ENCODE assay signal across 14 cellular contexts in genomic region chr13:71758823-71759222, GRCh38.
DNase-seq lines count a peak whose midpoint lies in the region; ATAC-seq and TF ChIP-seq lines count a peak whose summit lies in the region.
"Had no signal": no experiment of that assay in that cellular context is flagged by ENCODE, and none has a peak within 500 bp of the region (broad histone marks: within the 10 kb centered on the region; RNA-seq: fewer than 3 reads in every experiment).

No MANE protein-coding gene starts in this region.

- no peak for ATAC-seq in GM21367 (IDR thresholded peaks at IDR 0.05; ENCODE audit: unreplicated experiment)
- ATAC-seq: psoas muscle had no signal

- H3K27ac ChIP-seq in H9 (ENCODE audit: insufficient read length, low read depth, low read length) (no peak overlapping the region), WERI-Rb-1 (no peak overlapping the region)
- H3K27ac ChIP-seq: ascending aorta, psoas muscle, SK-N-MC, suprapubic skin had no signal

- no peak overlapping the region for H3K18ac ChIP-seq in H9 (ENCODE audit: insufficient read length, low read depth, low read length)

- H2AFZ ChIP-seq in H9 (ENCODE audit: low read length): no peak overlapping the region

- H4K20me1 ChIP-seq in H9 (ENCODE audit: control insufficient read depth, insufficient read depth, insufficient read length): no peaks in the 10 kb centered on the region

- H3K9me3 Mint-ChIP-seq in H9 (no peaks in the 10 kb centered on the region), nephron (no peaks in the 10 kb centered on the region)
- H3K9me3 Mint-ChIP-seq: activated CD4-positive, alpha-beta memory T cell treated with anti-CD3 and anti-CD28 coated beads, Interleukin-2, amount 10 ng/mL, durations not matched to agents 7 days and 5 days had no signal

- no peaks in the 10 kb centered on the region for H3K79me1 ChIP-seq in H9 (ENCODE audit: insufficient read depth, low read depth, low read length, poor library complexity, severe bottlenecking)

- no peaks in the 10 kb centered on the region for H3K36me3 Mint-ChIP-seq in H9 (ENCODE audit: insufficient read depth in 1 of 3, low read depth in 3 of 3)
- H3K36me3 Mint-ChIP-seq in nephron (ENCODE audit: low read depth): no peaks in the 10 kb centered on the region

- TF ChIP-seq CTCF in H9 (conservative IDR thresholded peaks at IDR 0.05) (no peak), nephron (IDR thresholded peaks at IDR 0.05; ENCODE audit: unreplicated experiment in 3 of 3) (no peak), WERI-Rb-1 (IDR thresholded peaks at IDR 0.05; ENCODE audit: low read depth, low read length) (no peak)

- no peak overlapping the region for H3K56ac ChIP-seq in H9 (ENCODE audit: insufficient read length, low read depth, low read length)

- no peak overlapping the region for H2BK5ac ChIP-seq in H9 (ENCODE audit: insufficient read length, low read length)

- H3K9me3 ChIP-seq in H9 (ENCODE audit: control insufficient read depth, low read depth, low read length) (no peaks in the 10 kb centered on the region), endocrine pancreas (ENCODE audit: control insufficient read depth, low read length) (no peaks in the 10 kb centered on the region), WERI-Rb-1 (ENCODE audit: severe bottlenecking) (no peaks in the 10 kb centered on the region)
- H3K9me3 ChIP-seq: ascending aorta, psoas muscle, suprapubic skin had no signal

- H2BK12ac ChIP-seq in H9 (ENCODE audit: insufficient read length, low read depth, low read length): no peak overlapping the region

- WGBS in H9 (ENCODE audit: extremely low coverage, insufficient read length, low lambda C conversion rate): no CpG with 5 or more reads among the region's 2 CpGs

- H2AK5ac ChIP-seq in H9 (ENCODE audit: insufficient read length, low read length): no peak overlapping the region

- no peak overlapping the region for H4K91ac ChIP-seq in H9 (ENCODE audit: insufficient read length, low read depth, low read length)

- H3K9ac ChIP-seq in H9 (ENCODE audit: extremely low read depth, insufficient read length, low read length) (no peak overlapping the region), endocrine pancreas (ENCODE audit: control insufficient read depth, insufficient read depth, low read length) (no peak overlapping the region)

- H3K4me1 Mint-ChIP-seq in H9 (peaks cover 28 to 36% of the 10 kb centered on the region in 2 experiments), nephron (peaks cover 29% of the 10 kb centered on the region)
- H3K4me1 Mint-ChIP-seq: activated CD4-positive, alpha-beta memory T cell treated with anti-CD3 and anti-CD28 coated beads, Interleukin-2, amount 10 ng/mL, durations not matched to agents 7 days and 5 days had no signal

- no peaks in the 10 kb centered on the region for H3K36me3 ChIP-seq in endocrine pancreas (ENCODE audit: control insufficient read depth, insufficient read depth, low read length)
- no peaks in the 10 kb centered on the region for H3K36me3 ChIP-seq in WERI-Rb-1
- H3K36me3 ChIP-seq: ascending aorta, suprapubic skin had no signal

- H3K4me3 ChIP-seq in endocrine pancreas (ENCODE audit: control insufficient read depth, insufficient read depth, low read length): peak overlapping the region; percentile 80
- H3K4me3 ChIP-seq in WERI-Rb-1 (ENCODE audit: low read depth, low read length): no peak overlapping the region
- H3K4me3 ChIP-seq: ascending aorta, psoas muscle, SK-N-MC, suprapubic skin had no signal

- H2BK15ac ChIP-seq in H9 (ENCODE audit: low read depth, low read length): no peak overlapping the region

- no peak overlapping the region for H3K14ac ChIP-seq in H9 (ENCODE audit: insufficient read depth, low read length)

- H3K4ac ChIP-seq in H9 (ENCODE audit: low read depth, low read length): no peak overlapping the region

- no peaks in the 10 kb centered on the region for H3K79me2 ChIP-seq in H9 (ENCODE audit: insufficient read depth, low read length)

- H3K4me2 ChIP-seq in H9 (ENCODE audit: insufficient read depth, insufficient read length, low read length): peak overlapping the region; percentile 21

- H4K8ac ChIP-seq in H9 (replicated peaks; ENCODE audit: insufficient read length, low read depth, low read length): no peak overlapping the region

- no peak overlapping the region for H3K23ac ChIP-seq in H9 (ENCODE audit: insufficient read length, low read depth, low read length)

- no peak for DNase-seq in H9
- peak; percentile 38 for DNase-seq in NCI-H1105 treated with DMSO at 0.1 percent for 48 hours (lab: John Stamatoyannopoulos, UW)
- no peak for DNase-seq in H4 (ENCODE audit: low spot score)
- DNase-seq in effector CD4-positive, alpha-beta T cell: no peak
- DNase-seq in WERI-Rb-1: no peak
- DNase-seq: activated CD4-positive, alpha-beta memory T cell treated with anti-CD3 and anti-CD28 coated beads, Interleukin-2, amount 10 ng/mL, durations not matched to agents 7 days and 5 days; AML-193; psoas muscle had no signal

- H3K23me2 ChIP-seq in H9 (ENCODE audit: insufficient read length, low read depth, low read length, poor library complexity, severe bottlenecking): no peaks in the 10 kb centered on the region

- no peak overlapping the region for H2BK120ac ChIP-seq in H9 (ENCODE audit: low read depth, low read length, poor library complexity, severe bottlenecking)

- H3K27me3 ChIP-seq in H9 (ENCODE audit: insufficient read depth, low read length) (no peaks in the 10 kb centered on the region), endocrine pancreas (ENCODE audit: control insufficient read depth, insufficient read depth, low read length) (no peaks in the 10 kb centered on the region), WERI-Rb-1 (ENCODE audit: insufficient read depth, low read depth, severe bottlenecking) (no peaks in the 10 kb centered on the region)
- H3K27me3 ChIP-seq: ascending aorta, suprapubic skin had no signal

- H3K27me3 Mint-ChIP-seq in H9 (ENCODE audit: low read depth) (no peaks in the 10 kb centered on the region), nephron (ENCODE audit: low read depth) (peaks cover 4% of the 10 kb centered on the region)
- H3K27me3 Mint-ChIP-seq: activated CD4-positive, alpha-beta memory T cell treated with anti-CD3 and anti-CD28 coated beads, Interleukin-2, amount 10 ng/mL, durations not matched to agents 7 days and 5 days had no signal

- H3K4me3 Mint-ChIP-seq in H9: no peak overlapping the region
- no peak overlapping the region for H3K4me3 Mint-ChIP-seq in nephron
- H3K4me3 Mint-ChIP-seq: activated CD4-positive, alpha-beta memory T cell treated with anti-CD3 and anti-CD28 coated beads, Interleukin-2, amount 10 ng/mL, durations not matched to agents 7 days and 5 days had no signal

- no peak overlapping the region for H4K5ac ChIP-seq in H9 (ENCODE audit: insufficient read length, low read depth, low read length)

- H3K4me1 ChIP-seq in H9 (ENCODE audit: insufficient read depth, low read length) (peaks cover 4% of the 10 kb centered on the region; the same call in 1 of the 2 replicates), endocrine pancreas (ENCODE audit: control insufficient read depth, insufficient read depth, low read length) (peaks cover 31% of the 10 kb centered on the region)
- H3K4me1 ChIP-seq: ascending aorta, psoas muscle, suprapubic skin had no signal

- H2BK20ac ChIP-seq in H9 (ENCODE audit: low read depth, low read length, poor library complexity, severe bottlenecking): no peak overlapping the region

- H3T11ph ChIP-seq in H9 (ENCODE audit: low read length): no peak overlapping the region

- H3K27ac Mint-ChIP-seq in H9 (peak overlapping the region in 2 of 3 experiments; percentile 55 to 66; a peak in 3 of 7 replicates), nephron (peak overlapping the region; percentile 31 to 81 (median 34))
- H3K27ac Mint-ChIP-seq: activated CD4-positive, alpha-beta memory T cell treated with anti-CD3 and anti-CD28 coated beads, Interleukin-2, amount 10 ng/mL, durations not matched to agents 7 days and 5 days had no signal
